8 cellular contexts compared by ENCODE assay signal in the genomic region with DNA sequence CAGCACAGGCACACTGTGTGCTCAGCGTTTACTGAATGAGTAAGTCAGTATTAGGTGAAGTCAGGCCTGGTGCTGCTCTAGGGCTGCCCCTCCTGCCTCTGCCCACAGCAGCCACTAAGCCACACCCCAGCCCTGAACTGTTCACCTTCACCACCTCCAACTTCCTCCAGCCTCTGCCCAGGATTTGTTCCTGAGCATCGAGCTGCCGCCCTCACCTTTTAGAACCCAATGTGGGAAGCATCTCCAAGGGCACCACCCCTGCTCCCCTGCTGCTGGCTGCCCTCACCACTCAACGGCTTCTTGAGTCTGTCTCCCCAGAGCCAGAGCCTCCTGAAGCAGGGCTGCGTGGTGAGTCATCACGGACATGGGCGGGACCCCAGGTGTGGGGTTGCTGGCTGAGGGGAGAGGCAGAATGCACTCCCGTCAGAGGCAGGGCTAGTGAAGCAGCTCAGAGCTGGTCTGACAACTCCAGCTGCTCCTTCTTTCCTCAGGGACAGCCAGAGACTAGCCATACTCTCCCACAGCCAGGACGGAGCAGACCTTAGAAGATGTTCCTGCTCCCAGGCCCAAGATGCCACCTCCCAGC. TPM values are rescaled to one million over a fixed set of nuclear protein-coding genes. Genes with fewer than 3 reads are reported as not detected.
DNase-seq lines count a peak whose midpoint lies in the region; TF ChIP-seq lines count a peak whose summit lies in the region.

No MANE protein-coding gene starts in this region.

- H3K9ac ChIP-seq in Karpas-422 (ENCODE audit: low read length), result no peak overlapping the region

- H3K36me3 ChIP-seq in Karpas-422 (ENCODE audit: insufficient read depth, low read length), result peaks cover 6% of the 10 kb centered on the region; the same call in 1 of the 2 replicates
- H3K36me3 ChIP-seq in ovary, result no peaks in the 10 kb centered on the region

- peak; percentile 55 for DNase-seq in Karpas-422
- DNase-seq in activated CD4-positive, alpha-beta T cell treated with anti-CD3 and anti-CD28 coated beads, Interleukin-2, amount 50 U/mL, for 1 hour, result peak; percentile 73
- peak; percentile 99 for DNase-seq in epithelial cell of esophagus (ENCODE audit: low read depth)
- peak; percentile 52 to 63 for DNase-seq in stimulated activated CD4-positive, alpha-beta T cell treated with anti-CD3 and anti-CD28 coated beads, Interleukin-2, amount 100 ng/mL, for 24 hours
- DNase-seq in NCI-H446 treated with DMSO at 0.1 percent for 48 hours (lab: John Stamatoyannopoulos, UW), result no peak
- no peak for DNase-seq in NCI-H146 treated with DMSO at 0.1 percent for 48 hours (lab: John Stamatoyannopoulos, UW; ENCODE audit: unreplicated experiment)
- DNase-seq in DMS114 treated with DMSO at 0.1 percent for 48 hours (lab: John Stamatoyannopoulos, UW; ENCODE audit: unreplicated experiment), result no peak
- DNase-seq in ovary, result no peak

- no peak overlapping the region for H2AFZ ChIP-seq in Karpas-422 (ENCODE audit: low read length)

- peaks cover 22% of the 10 kb centered on the region for H3K79me2 ChIP-seq in Karpas-422 (ENCODE audit: low read length)

- H3K27ac ChIP-seq in Karpas-422 (ENCODE audit: low read length) (no peak overlapping the region), ovary (no peak overlapping the region)

- intact Hi-C loops in ovary (cut with DNase I), result no loop called here

- no peaks in the 10 kb centered on the region; the same call in 1 of the 2 replicates for H4K20me1 ChIP-seq in Karpas-422 (ENCODE audit: insufficient read depth, low read depth, low read length)

- TF ChIP-seq POLR2A in ovary (IDR thresholded peaks at IDR 0.05), result no peak

- no peak overlapping the region for H3K4me3 ChIP-seq in Karpas-422 (ENCODE audit: low read length)
- H3K4me3 ChIP-seq in epithelial cell of esophagus (ENCODE audit: low read length), result no peak overlapping the region
- no peak overlapping the region for H3K4me3 ChIP-seq in ovary

- no peak overlapping the region for H3K4me2 ChIP-seq in Karpas-422 (ENCODE audit: low read depth, low read length, poor library complexity, severe bottlenecking)

- WGBS in ovary, 3 donors, result 58 to 61% (median 60%) methylated on average over 9 of the region's 9 CpGs

- no peak for TF ChIP-seq CTCF in epithelial cell of esophagus (IDR thresholded peaks at IDR 0.05; ENCODE audit: insufficient read depth, low read depth, low read length, missing control alignments)
- no peak for TF ChIP-seq CTCF in ovary (IDR thresholded peaks at IDR 0.05)

- H3K9me2 ChIP-seq in Karpas-422 (replicated peaks; ENCODE audit: insufficient read depth, low read length), result no peaks in the 10 kb centered on the region

- H3K4me1 ChIP-seq in Karpas-422 (ENCODE audit: low read length) (peaks cover 16% of the 10 kb centered on the region), ovary (ENCODE audit: insufficient read depth) (peaks cover 18% of the 10 kb centered on the region)

- no peak for TF ChIP-seq EP300 in ovary (IDR thresholded peaks at IDR 0.05)

- no peaks in the 10 kb centered on the region for H3K27me3 ChIP-seq in Karpas-422 (ENCODE audit: low read length)
- no peaks in the 10 kb centered on the region for H3K27me3 ChIP-seq in ovary

- no peaks in the 10 kb centered on the region for H3K9me3 ChIP-seq in Karpas-422 (ENCODE audit: low read length)
- H3K9me3 ChIP-seq in ovary, result no peaks in the 10 kb centered on the region

RNA-seq across cellular contexts. Expression of gene HYAL2, which starts 5.8 kb away (rescaled TPM):
- 12.8 and 22.5 TPM in 2 replicates for total RNA-seq in Karpas-422 (2014; rRNA removed; shearing (Covaris generic); ENCODE audit: low replicate concordance)
- 10 to 100 TPM; 29.0 to 81.6 (median 41.2) TPM for total RNA-seq in ovary
- polyA plus RNA-seq in ovary, result 10 to 100 TPM; 10.9 to 56.3 TPM

RNA-seq across cellular contexts. Expression of gene TUSC2, which starts 11.3 kb away (rescaled TPM):
- 38.1 and 49.6 TPM in 2 replicates for total RNA-seq in Karpas-422 (2014; rRNA removed; shearing (Covaris generic); ENCODE audit: low replicate concordance)
- 10 to 100 TPM; 19.4 to 26.4 (median 21.3) TPM for total RNA-seq in ovary
- polyA plus RNA-seq in ovary, result 10 to 100 TPM; 21.0 to 24.0 TPM

RNA-seq across cellular contexts. Expression of gene HYAL1, which starts 13.4 kb away (rescaled TPM):
- 0.14 and 0.71 TPM in 2 replicates for total RNA-seq in Karpas-422 (2014; rRNA removed; shearing (Covaris generic); ENCODE audit: low replicate concordance)
- total RNA-seq in ovary, result 1 to 10 TPM; 1.8 to 9.3 (median 3.3) TPM
- polyA plus RNA-seq in ovary, result 1 to 10 TPM; 3.6 to 4.4 TPM

RNA-seq across cellular contexts. Expression of gene HYAL3, which starts 17.5 kb away (rescaled TPM):
- total RNA-seq in Karpas-422 (2014; rRNA removed; shearing (Covaris generic); ENCODE audit: low replicate concordance), result 9.3 and 17.2 TPM in 2 replicates
- total RNA-seq in ovary, result 1 to 10 TPM in 6 of 7 donors, under 1 TPM in 1; 0.58 to 4.3 (median 2.0) TPM
- 1 to 10 TPM; 1.5 to 1.9 TPM for polyA plus RNA-seq in ovary

RNA-seq across cellular contexts. Expression of gene NAA80, which starts 17.5 kb away (rescaled TPM):
- 18.1 and 20.3 TPM in 2 replicates for total RNA-seq in Karpas-422 (2014; rRNA removed; shearing (Covaris generic); ENCODE audit: low replicate concordance)
- total RNA-seq in ovary, result 10 to 100 TPM in 6 of 7 donors, 1 to 10 TPM in 1; 9.7 to 15.7 (median 13.0) TPM
- 10 to 100 TPM in 1 of 2 donors, 1 to 10 TPM in 1; 2.6 to 11.2 TPM for polyA plus RNA-seq in ovary

Comparison
In these comparisons a context has a peak if more than half of its experiments do, and no peak if none do; other contexts are left out.
1. DNase-seq: peak in Karpas-422 (single experiment), activated CD4-positive, alpha-beta T cell treated with anti-CD3 and anti-CD28 coated beads, Interleukin-2, amount 50 U/mL, for 1 hour (single experiment), epithelial cell of esophagus (single experiment) and stimulated activated CD4-positive, alpha-beta T cell treated with anti-CD3 and anti-CD28 coated beads, Interleukin-2, amount 100 ng/mL, for 24 hours (2 of 2); none in NCI-H446 treated with DMSO at 0.1 percent for 48 hours (single experiment), NCI-H146 treated with DMSO at 0.1 percent for 48 hours (single experiment), DMS114 treated with DMSO at 0.1 percent for 48 hours (single experiment) and ovary (0 of 5).